ENCODE assay signal across 19 cellular contexts in genomic region chr13:98039261-98039660, GRCh38.
"Had no signal": no experiment of that assay in that cellular context is flagged by ENCODE, and none has a peak within 500 bp of the region (broad histone marks: within the 10 kb centered on the region; RNA-seq: fewer than 3 reads in every experiment).

No MANE protein-coding gene starts in this region.

- DNase-seq: IMR-90; Karpas-422; KG1; MG63; NCI-H1092; NCI-H1105 treated with DMSO at 0.1 percent for 48 hours; NCI-H1436 treated with DMSO at 0.1 percent for 48 hours; NCI-H187; NCI-H2029; NCI-H2081 treated with DMSO at 0.1 percent for 48 hours; NCI-H2227 treated with DMSO at 0.1 percent for 48 hours; NCI-H524; NCI-H526 treated with DMSO at 0.1 percent for 48 hours; NK-92 treated with Interleukin-12 subunit alpha and Interleukin-12 subunit beta, amount 100 ng/mL, for 24 hours; PC-3; SHP77; T-helper 1 cell had no signal

- ATAC-seq: Panc1, PC-3, SK-N-SH treated with all-trans-retinoic acid at 6 μM for 48 hours had no signal
